10 cellular contexts compared by ENCODE assay signal in genomic region chr3:141413387-141414140, GRCh38. TPM values are rescaled to one million over a fixed set of nuclear protein-coding genes. Genes with fewer than 3 reads are reported as not detected.
DNase-seq lines count a peak whose midpoint lies in the region; ATAC-seq and TF ChIP-seq lines count a peak whose summit lies in the region.
"Had no signal": no experiment of that assay in that cellular context is flagged by ENCODE, and none has a peak within 500 bp of the region (broad histone marks: within the 10 kb centered on the region; RNA-seq: fewer than 3 reads in every experiment).

No MANE protein-coding gene starts in this region.

- TF ChIP-seq RAD21 in liver (IDR thresholded peaks at IDR 0.05), result no peak

- TF ChIP-seq CTCF in adrenal gland (IDR thresholded peaks at IDR 0.05) (no peak), liver (IDR thresholded peaks at IDR 0.05; ENCODE audit: low read depth, low read length, missing input control) (no peak)

- peak overlapping the region in 1 of 2 donors; percentile 32 for H3K9ac ChIP-seq in liver (ENCODE audit: low read depth in 1 of 2, low read length in 2 of 2)

- ATAC-seq in activated CD4-positive, CD25-positive, alpha-beta regulatory T cell treated with anti-CD3 and anti-CD28 coated beads, Interleukin-2, amount 50 U/mL, for 24 hours, result peak; percentile 14 to 35

- H3K27me3 ChIP-seq in adrenal gland (no peaks in the 10 kb centered on the region), liver (ENCODE audit: control insufficient read depth in 4 of 4, insufficient read depth in 4 of 4, low read length in 3 of 4) (no peaks in the 10 kb centered on the region)

- H3K9me3 ChIP-seq in adrenal gland (replicated peaks in 1 of 3), result no peaks in the 10 kb centered on the region
- no peaks in the 10 kb centered on the region for H3K9me3 ChIP-seq in liver (ENCODE audit: control insufficient read depth in 4 of 4, low read length in 3 of 4)

- 56 to 69% (median 66%) methylated on average over 6 of the region's 6 CpGs for WGBS in adrenal gland, 4 donors
- 86% methylated on average over 6 of the region's 6 CpGs for WGBS in liver

- peaks cover 0 to 35% of the 10 kb centered on the region in 2 donors for H3K36me3 ChIP-seq in adrenal gland (replicated peaks in 1 of 2)
- H3K36me3 ChIP-seq in liver (ENCODE audit: control insufficient read depth in 4 of 4, insufficient read depth in 3 of 4, low read depth in 1 of 4, low read length in 3 of 4), result peaks cover 0 to 8% (median 2%) of the 10 kb centered on the region in 4 donors

- H3K4me1 ChIP-seq in adrenal gland (replicated peaks in 1 of 2) (peaks cover 74 to 88% of the 10 kb centered on the region in 2 donors), liver (ENCODE audit: control insufficient read depth in 4 of 4, insufficient read depth in 4 of 4, low read length in 3 of 4) (peaks cover 10 to 34% (median 19%) of the 10 kb centered on the region in 4 donors)

- H3K27ac ChIP-seq in adrenal gland (peak overlapping the region; percentile 91 to 99 (median 95)), liver (ENCODE audit: low read depth in 1 of 2, low read length in 2 of 2) (peak overlapping the region; percentile 95 to 96), temporal lobe (ENCODE audit: low read depth, low read length) (peak overlapping the region; percentile 89)

- DNase-seq in activated CD4-positive, CD25-positive, alpha-beta regulatory T cell treated with anti-CD3 and anti-CD28 coated beads, Interleukin-2, amount 50 U/mL, for 72 hours, result no peak
- DNase-seq in adrenal gland (no peak), H4 (ENCODE audit: low spot score) (no peak), retina (no peak), DMS153 treated with DMSO at 0.1 percent for 48 hours (lab: John Stamatoyannopoulos, UW; ENCODE audit: unreplicated experiment) (no peak)
- DNase-seq: 8988T, NCI-H2107 had no signal

- intact Hi-C loops in adrenal gland (cut with DNase I), result no loop called here

- TF ChIP-seq POLR2A in adrenal gland (IDR thresholded peaks at IDR 0.05), result no peak

- H3K4me3 ChIP-seq in adrenal gland (no peak overlapping the region), liver (ENCODE audit: low read depth in 1 of 3, low read length in 3 of 3) (peak overlapping the region; percentile 1 to 40 (median 3))

TF ChIP-seq in liver, 16 proteins besides CTCF, POLR2A, EP300 and RAD21:
- TF ChIP-seq FOXA2 (IDR thresholded peaks at IDR 0.05) (no peak), HNF4G (IDR thresholded peaks at IDR 0.05) (no peak), TAF1 (conservative IDR thresholded peaks at IDR 0.05) (no peak), REST (IDR thresholded peaks at IDR 0.05) (no peak), EGR1 (IDR thresholded peaks at IDR 0.05; ENCODE audit: low read depth in 2 of 2) (no peak)
TF ChIP-seq in liver: peak in this region for 0.

RNA-seq across cellular contexts. Expression of gene ZBTB38, which starts 45.3 kb away (rescaled TPM):
- total RNA-seq in adrenal gland, result 100 to 1,000 TPM; 116 to 231 (median 167) TPM
- polyA plus RNA-seq in adrenal gland, result 10 to 100 TPM; 12.0 to 73.9 (median 14.5) TPM
- total RNA-seq in liver, result 10 to 100 TPM; 19.8 to 57.3 TPM
- polyA plus RNA-seq in liver, result 10 to 100 TPM in 1 of 2 donors, 1 to 10 TPM in 1; 9.5 to 19.2 TPM
- 117 TPM for total RNA-seq in temporal lobe
- 33.3 and 49.0 TPM in 2 replicates for total RNA-seq in H4 (2014; rRNA removed; shearing (Covaris generic))

Comparison
In these comparisons a context has a peak if more than half of its experiments do, and no peak if none do; other contexts are left out.
1. H3K4me3 ChIP-seq: peak in liver (3 of 3); none in adrenal gland (0 of 4).
2. Peak in every context shown above with its lines, with median percentiles within 50 percentile points of each other: H3K27ac ChIP-seq.